ENCODE assay signal across 12 cellular contexts in the genomic region with DNA sequence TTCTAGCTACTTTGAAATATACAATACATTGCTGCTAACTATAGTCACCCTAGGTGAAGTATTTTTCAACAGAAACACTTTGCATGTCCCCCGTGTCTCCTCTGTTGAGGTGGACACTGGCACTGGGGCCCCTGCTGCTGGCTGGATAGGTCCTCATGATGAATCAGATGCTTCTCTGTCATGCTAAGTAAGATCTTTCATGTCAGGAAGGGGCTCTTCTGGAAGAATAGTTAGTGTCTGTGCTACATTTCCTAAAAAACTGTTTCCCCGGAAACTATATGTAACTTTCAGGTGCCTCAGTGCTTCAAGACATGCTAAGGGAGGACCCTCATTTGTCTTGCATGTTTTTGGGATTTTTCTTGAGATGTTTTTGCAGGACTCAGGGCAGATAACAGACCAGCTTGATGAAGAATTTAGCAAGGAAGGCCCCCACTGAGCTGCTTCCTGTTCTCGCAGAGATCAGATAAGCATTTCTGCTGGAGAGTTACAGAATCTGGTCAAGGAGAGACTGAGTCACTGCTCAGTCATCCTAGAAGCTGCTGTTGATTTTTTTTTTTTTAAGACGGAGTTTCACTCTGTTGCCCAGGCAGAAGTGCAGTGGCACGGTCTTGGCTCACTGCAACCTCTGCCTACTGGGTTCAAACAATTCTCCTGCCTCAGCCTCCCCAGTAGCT. TPM values are rescaled to one million over a fixed set of nuclear protein-coding genes. Genes with fewer than 3 reads are reported as not detected.
A peak's percentile ranks its signal among the peaks of the same experiment; 100 is the strongest.
DNase-seq lines count a peak whose midpoint lies in the region; ATAC-seq, FAIRE-seq and TF ChIP-seq lines count a peak whose summit lies in the region.
"Not testable (repeated sequence)": the region's sequence is repeated elsewhere in the genome, so short reads cannot be mapped to it uniquely, and the experiment has no call there.
"Had no signal": no experiment of that assay in that cellular context is flagged by ENCODE, and none has a peak within 500 bp of the region (broad histone marks: within the 10 kb centered on the region; RNA-seq: fewer than 3 reads in every experiment).

No MANE protein-coding gene starts in this region.

- H3K9me3 ChIP-seq in A673 (ENCODE audit: low read depth, low read length, poor library complexity, severe bottlenecking); MG63; SK-N-SH: not testable (repeated sequence)

- H3K36me3 ChIP-seq in A673 (ENCODE audit: insufficient read depth, low read length, poor library complexity, severe bottlenecking); MG63; SK-N-SH (replicated peaks in 1 of 2; ENCODE audit: control insufficient read depth in 1 of 2, insufficient read depth in 2 of 2, low read length in 1 of 2): not testable (repeated sequence)

- not testable (repeated sequence) for H3K9me3 Mint-ChIP-seq in activated CD8-positive, alpha-beta T cell treated with anti-CD3 and anti-CD28 coated beads, Interleukin-2, amount 10 ng/mL, durations not matched to agents 7 days and 5 days (ENCODE audit: insufficient read depth)

- TF ChIP-seq RAD21 in SK-N-SH (IDR thresholded peaks at IDR 0.05; ENCODE audit: low read length): not testable (repeated sequence)

- not testable (repeated sequence) for TF ChIP-seq CTCF in A673 (conservative IDR thresholded peaks at IDR 0.05; ENCODE audit: low read depth, low read length); SK-N-SH (IDR thresholded peaks at IDR 0.05); astrocyte of the spinal cord (IDR thresholded peaks at IDR 0.05; ENCODE audit: low read depth, low read length)

- H3K27ac ChIP-seq in A673 (ENCODE audit: low read depth, low read length, poor library complexity, severe bottlenecking): not testable (repeated sequence)
- H3K27ac ChIP-seq in SK-N-SH (ENCODE audit: low read depth in 2 of 2, low read length in 1 of 2): peak overlapping the region in 1 of 2 experiments; percentile 76; a peak in 3 of 4 replicates

- not testable (repeated sequence) for H3K27me3 ChIP-seq in A673 (replicated peaks; ENCODE audit: insufficient read depth, low read depth, low read length, poor library complexity); MG63; SK-N-SH (ENCODE audit: insufficient read depth)

- H3K4me1 ChIP-seq in A673 (ENCODE audit: insufficient read depth, low read length, poor library complexity, severe bottlenecking); SK-N-SH (ENCODE audit: control insufficient read depth in 1 of 2, insufficient read depth in 2 of 2, low read depth in 1 of 2, low read length in 1 of 2): not testable (repeated sequence)

- POLR2A ChIA-PET in A673 (lab: Charles Lee; ENCODE audit: low non-redundant PET); SK-N-SH (lab: Yijun Ruan, JAX); activated CD8-positive, alpha-beta T cell treated with anti-CD3 and anti-CD28 coated beads, Interleukin-2, amount 10 ng/mL, durations not matched to agents 7 days and 5 days (lab: Charles Lee): not testable (repeated sequence)

- H3K27ac Mint-ChIP-seq in activated CD8-positive, alpha-beta T cell treated with anti-CD3 and anti-CD28 coated beads, Interleukin-2, amount 10 ng/mL, durations not matched to agents 7 days and 5 days: peak overlapping the region; percentile 59

- not testable (repeated sequence) for H3K27me3 Mint-ChIP-seq in activated CD8-positive, alpha-beta T cell treated with anti-CD3 and anti-CD28 coated beads, Interleukin-2, amount 10 ng/mL, durations not matched to agents 7 days and 5 days (ENCODE audit: low read depth)

- not testable (repeated sequence) for H3K79me2 ChIP-seq in SK-N-SH (ENCODE audit: insufficient read depth)

- intact Hi-C loops in A673 (cut with micrococcal nuclease; ENCODE audit: unreplicated experiment): not testable (repeated sequence)

- H3F3A ChIP-seq in SK-N-SH (replicated peaks; ENCODE audit: insufficient read depth): not testable (repeated sequence)

- WGBS in SK-N-SH (ENCODE audit: low lambda C conversion rate): 8% methylated on average over 5 of the region's 5 CpGs

- H3K9me2 ChIP-seq in SK-N-SH: not testable (repeated sequence)

- peak; percentile 44 for ATAC-seq in activated CD8-positive, alpha-beta T cell treated with anti-CD3 and anti-CD28 coated beads, Interleukin-2, amount 10 ng/mL, durations not matched to agents 7 days and 5 days

- not testable (repeated sequence) for H3K4me1 Mint-ChIP-seq in activated CD8-positive, alpha-beta T cell treated with anti-CD3 and anti-CD28 coated beads, Interleukin-2, amount 10 ng/mL, durations not matched to agents 7 days and 5 days (ENCODE audit: low read depth)

- H3K4me3 Mint-ChIP-seq in activated CD8-positive, alpha-beta T cell treated with anti-CD3 and anti-CD28 coated beads, Interleukin-2, amount 10 ng/mL, durations not matched to agents 7 days and 5 days: not testable (repeated sequence)

- peak overlapping the region; percentile 74; the same call in 1 of the 2 replicates for H2AFZ ChIP-seq in SK-N-SH (ENCODE audit: low read depth)

- TF ChIP-seq POLR2A in H54 (IDR thresholded peaks at IDR 0.05; ENCODE audit: low read depth, low read length): not testable (repeated sequence)

- H3K36me3 Mint-ChIP-seq in activated CD8-positive, alpha-beta T cell treated with anti-CD3 and anti-CD28 coated beads, Interleukin-2, amount 10 ng/mL, durations not matched to agents 7 days and 5 days (ENCODE audit: low read depth): not testable (repeated sequence)

- CTCF ChIA-PET in A673 (lab: Charles Lee); SK-N-SH (lab: Yijun Ruan, JAX); activated CD8-positive, alpha-beta T cell treated with anti-CD3 and anti-CD28 coated beads, Interleukin-2, amount 10 ng/mL, durations not matched to agents 7 days and 5 days (lab: Charles Lee): not testable (repeated sequence)

- DNase-seq in A673 (ENCODE audit: low spot score) (peak; percentile 88), H54 (ENCODE audit: insufficient read length, low spot score) (peak; percentile 18), MG63 (peak; percentile 63), astrocyte of the spinal cord (ENCODE audit: low read depth, low spot score) (peak; percentile 80), fibroblast of the conjunctiva (ENCODE audit: low read depth) (peak; percentile 47), pulmonary artery endothelial cell (ENCODE audit: low read depth, low spot score) (peak; percentile 44)
- not testable (repeated sequence) for DNase-seq in SK-N-SH
- DNase-seq in activated CD8-positive, alpha-beta T cell treated with anti-CD3 and anti-CD28 coated beads, Interleukin-2, amount 10 ng/mL, durations not matched to agents 7 days and 5 days: peak; percentile 23

- H3K9ac ChIP-seq in SK-N-SH: peak overlapping the region; percentile 36; the same call in 1 of the 2 replicates

- not testable (repeated sequence) for H3K4me3 ChIP-seq in A673 (ENCODE audit: low read depth, low read length, poor library complexity, severe bottlenecking); MG63; astrocyte of the spinal cord (ENCODE audit: low read depth, low read length)
- H3K4me3 ChIP-seq in SK-N-SH (ENCODE audit: low read depth in 2 of 2, low read length in 1 of 2): peak overlapping the region in 1 of 2 experiments; percentile 37; a peak in 1 of 4 replicates

- peak overlapping the region; percentile 79 for H3K4me2 ChIP-seq in SK-N-SH

- FAIRE-seq in H54 (lab: Jason Lieb, UNC): peak; percentile 30

- H4K20me1 ChIP-seq in SK-N-SH (ENCODE audit: insufficient read depth): not testable (repeated sequence)

- peak in 1 of 2 experiments; percentile 61; a peak in 1 of 4 replicates for TF ChIP-seq EP300 in SK-N-SH (IDR thresholded peaks at IDR 0.05; ENCODE audit: borderline replicate concordance in 1 of 2, low read depth in 1 of 2, low read length in 1 of 2)

- in situ Hi-C loops in astrocyte of the spinal cord (cut with HindIII; ENCODE audit: low sequenced_read_pairs): not testable (repeated sequence)

- not testable (repeated sequence) for BruUV-seq in A673 (replicated peaks; lab: Mats Ljungman, UMichigan)

TF ChIP-seq in SK-N-SH, 30 proteins besides CTCF, POLR2A, EP300 and RAD21 (continues in another document):
- TF ChIP-seq GABPA (IDR thresholded peaks at IDR 0.05; ENCODE audit: low read depth) (0 out of 2 replicates have a peak, but pooled peaks have one; percentile 21), JUND (IDR thresholded peaks at IDR 0.05) (peak; percentile 86), NFIC (IDR thresholded peaks at IDR 0.05; ENCODE audit: borderline replicate concordance) (peak; percentile 25; the same call in 1 of the 2 replicates), FOSL2 (IDR thresholded peaks at IDR 0.05; ENCODE audit: borderline replicate concordance, low read depth) (peak; percentile 86), TCF12 (IDR thresholded peaks at IDR 0.05) (peak; percentile 62; the same call in 1 of the 2 replicates), ELF1 (IDR thresholded peaks at IDR 0.05) (0 out of 2 replicates have a peak, but pooled peaks have one; percentile 25)
- TF ChIP-seq, protein P1, sequence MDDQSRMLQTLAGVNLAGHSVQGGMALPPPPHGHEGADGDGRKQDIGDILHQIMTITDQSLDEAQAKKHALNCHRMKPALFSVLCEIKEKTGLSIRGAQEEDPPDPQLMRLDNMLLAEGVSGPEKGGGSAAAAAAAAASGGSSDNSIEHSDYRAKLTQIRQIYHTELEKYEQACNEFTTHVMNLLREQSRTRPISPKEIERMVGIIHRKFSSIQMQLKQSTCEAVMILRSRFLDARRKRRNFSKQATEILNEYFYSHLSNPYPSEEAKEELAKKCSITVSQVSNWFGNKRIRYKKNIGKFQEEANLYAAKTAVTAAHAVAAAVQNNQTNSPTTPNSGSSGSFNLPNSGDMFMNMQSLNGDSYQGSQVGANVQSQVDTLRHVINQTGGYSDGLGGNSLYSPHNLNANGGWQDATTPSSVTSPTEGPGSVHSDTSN (IDR thresholded peaks at IDR 0.05): peak; percentile 28; the same call in 1 of the 2 replicates

RNA-seq across cellular contexts. Expression of a gene that starts 5.3 kb away (rescaled TPM):
- total RNA-seq in A673 (2021) (not detected in 2 replicates), pulmonary artery endothelial cell (not detected in 2 replicates)
- total RNA-seq in MG63 (2014; rRNA removed; shearing (Covaris generic); ENCODE audit: low replicate concordance): 12.0 TPM in 1 of 2 replicates, not detected in the other
- polyA plus RNA-seq in SK-N-SH (2012; rRNA removed): not detected in 2 replicates
- not detected in 2 replicates for polyA plus RNA-seq in SK-N-SH (2012; cell fraction: cytosol; rRNA removed)
- not detected in 2 replicates for polyA plus RNA-seq in SK-N-SH (2012; cell fraction: nucleus; rRNA removed)
- not detected for total RNA-seq in activated CD8-positive, alpha-beta T cell treated with anti-CD3 and anti-CD28 coated beads, Interleukin-2, amount 10 ng/mL, durations not matched to agents 7 days and 5 days
- total RNA-seq: breast epithelium, mesenteric fat pad, spleen, upper lobe of right lung had no signal
- polyA plus RNA-seq: spleen had no signal

RNA-seq across cellular contexts. Expression of a gene that starts 57.1 kb away (rescaled TPM):
- total RNA-seq in A673 (2021) (not detected in 2 replicates), pulmonary artery endothelial cell (14.3 and 36.5 TPM in 2 replicates)
- total RNA-seq in MG63 (2014; rRNA removed; shearing (Covaris generic); ENCODE audit: low replicate concordance): 165 and 212 TPM in 2 replicates
- polyA plus RNA-seq in SK-N-SH (2012; rRNA removed): not detected in 2 replicates
- not detected in 2 replicates for polyA plus RNA-seq in SK-N-SH (2012; cell fraction: cytosol; rRNA removed)
- polyA plus RNA-seq in SK-N-SH (2012; cell fraction: nucleus; rRNA removed): not detected in 2 replicates
- not detected for total RNA-seq in activated CD8-positive, alpha-beta T cell treated with anti-CD3 and anti-CD28 coated beads, Interleukin-2, amount 10 ng/mL, durations not matched to agents 7 days and 5 days
